In the genomic region with DNA sequence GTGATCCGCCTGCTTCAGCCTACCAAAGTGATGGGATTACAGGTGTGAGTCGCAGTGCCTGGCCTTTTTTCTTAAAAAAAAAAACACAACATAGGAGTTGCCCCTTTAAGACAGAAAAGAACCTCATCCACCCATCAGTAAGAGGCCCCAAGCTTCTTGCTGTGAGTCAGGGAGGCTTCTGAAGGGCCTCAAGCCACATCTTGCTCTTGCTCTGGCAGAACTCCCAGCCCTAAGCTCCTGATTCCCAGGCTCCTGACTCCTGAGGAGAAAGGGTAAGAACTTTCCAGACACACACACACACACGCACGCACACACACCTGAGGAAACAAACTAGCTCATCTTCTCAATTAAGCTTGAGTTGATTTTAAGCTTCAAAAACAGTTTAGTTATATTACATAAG, we compare ENCODE assay signal across 15 cellular contexts. TPM values are rescaled to one million over a fixed set of nuclear protein-coding genes. Genes with fewer than 3 reads are reported as not detected.
A peak's percentile ranks its signal among the peaks of the same experiment; 100 is the strongest.
DNase-seq lines count a peak whose midpoint lies in the region; TF ChIP-seq lines count a peak whose summit lies in the region.
"Had no signal": no experiment of that assay in that cellular context is flagged by ENCODE, and none has a peak within 500 bp of the region (broad histone marks: within the 10 kb centered on the region; RNA-seq: fewer than 3 reads in every experiment).

No MANE protein-coding gene starts in this region.

- no peak overlapping the region for H3K4me2 ChIP-seq in Karpas-422 (ENCODE audit: low read depth, low read length, poor library complexity, severe bottlenecking)

- no peaks in the 10 kb centered on the region for H3K9me3 ChIP-seq in Karpas-422 (ENCODE audit: low read length)

- H3K36me3 Mint-ChIP-seq in nephron progenitor cell (ENCODE audit: low read depth): no peaks in the 10 kb centered on the region

- H3K4me1 ChIP-seq in Karpas-422 (ENCODE audit: low read length): peaks cover 18% of the 10 kb centered on the region

- H4K20me1 ChIP-seq in Karpas-422 (ENCODE audit: insufficient read depth, low read depth, low read length): no peaks in the 10 kb centered on the region

- H3K27ac ChIP-seq in Karpas-422 (ENCODE audit: low read length) (no peak overlapping the region), epithelial cell of prostate (peak overlapping the region; percentile 26)
- H3K27ac ChIP-seq: cardiac muscle cell had no signal

- peaks cover 59% of the 10 kb centered on the region for H3K4me1 Mint-ChIP-seq in nephron progenitor cell

- peak overlapping the region; percentile 64 for H3K27ac Mint-ChIP-seq in nephron progenitor cell

- H3K36me3 ChIP-seq in Karpas-422 (ENCODE audit: insufficient read depth, low read length): 0 out of 2 replicates have a peak, but pooled peaks cover 7% of the 10 kb centered on the region
- H3K36me3 ChIP-seq: cardiac muscle cell had no signal

- no peaks in the 10 kb centered on the region for H3K27me3 ChIP-seq in Karpas-422 (ENCODE audit: low read length)
- H3K27me3 ChIP-seq: cardiac muscle cell had no signal

- H3K79me2 ChIP-seq in Karpas-422 (ENCODE audit: low read length): peaks cover 68% of the 10 kb centered on the region

- no peaks in the 10 kb centered on the region for H3K9me3 Mint-ChIP-seq in nephron progenitor cell

- no peak overlapping the region for H2AFZ ChIP-seq in Karpas-422 (ENCODE audit: low read length)

- DNase-seq in AG10803 (ENCODE audit: low read depth): peak; percentile 90
- DNase-seq in Karpas-422: peak; percentile 42
- DNase-seq in epithelial cell of prostate (ENCODE audit: low read depth, low spot score): peak; percentile 73
- DNase-seq in nephron progenitor cell: no peak
- DNase-seq in NCI-H82 (lab: John Stamatoyannopoulos, UW): no peak
- DNase-seq in NCI-H82 treated with DMSO at 0.1 percent for 48 hours (lab: John Stamatoyannopoulos, UW; ENCODE audit: unreplicated experiment): no peak
- DNase-seq in hippocampal formation (lab: John Stamatoyannopoulos, UW): no peak
- DNase-seq in SHP77 treated with DMSO at 0.1 percent for 48 hours (lab: John Stamatoyannopoulos, UW): no peak
- DNase-seq: activated CD8-positive, alpha-beta memory T cell treated with anti-CD3 and anti-CD28 coated beads, Interleukin-2, amount 50 U/mL, for 4 hours; head of caudate nucleus; NCI-H1694; stimulated activated CD8-positive, alpha-beta memory T cell treated with anti-CD3 and anti-CD28 coated beads, Interleukin-4, amount 100 ng/mL, for 48 hours; T-helper 9 cell had no signal

- no peak overlapping the region for H3K4me3 Mint-ChIP-seq in nephron progenitor cell

- no peak overlapping the region for H3K4me3 ChIP-seq in AG10803 (ENCODE audit: low read length)
- H3K4me3 ChIP-seq in Karpas-422 (ENCODE audit: low read length): no peak overlapping the region
- H3K4me3 ChIP-seq: cardiac muscle cell, skin epidermis had no signal

- no peaks in the 10 kb centered on the region for H3K27me3 Mint-ChIP-seq in nephron progenitor cell (ENCODE audit: low read depth, poor library complexity)

- no peaks in the 10 kb centered on the region for H3K9me2 ChIP-seq in Karpas-422 (replicated peaks; ENCODE audit: insufficient read depth, low read length)

- TF ChIP-seq CTCF in AG10803 (conservative IDR thresholded peaks at IDR 0.05; ENCODE audit: low read length): no peak
- TF ChIP-seq CTCF in nephron progenitor cell (IDR thresholded peaks at IDR 0.05): no peak

- H3K9ac ChIP-seq in Karpas-422 (ENCODE audit: low read length): no peak overlapping the region

RNA-seq across cellular contexts. Expression of gene ETFB, which starts 6.9 kb away (rescaled TPM):
- total RNA-seq in Karpas-422 (2014; rRNA removed; shearing (Covaris generic); ENCODE audit: low replicate concordance): 112 and 231 TPM in 2 replicates

RNA-seq across cellular contexts. Expression of gene CLDND2, which starts 9.5 kb away (rescaled TPM):
- 2.3 TPM in 1 of 2 replicates, not detected in the other for total RNA-seq in Karpas-422 (2014; rRNA removed; shearing (Covaris generic); ENCODE audit: low replicate concordance)

RNA-seq across cellular contexts. Expression of gene NKG7, which starts 13.2 kb away (rescaled TPM):
- not detected in 2 replicates for total RNA-seq in Karpas-422 (2014; rRNA removed; shearing (Covaris generic); ENCODE audit: low replicate concordance)
- total RNA-seq: cardiac muscle cell had no signal

RNA-seq across cellular contexts. Expression of gene VSIG10L, which starts 17.4 kb away (rescaled TPM):
- total RNA-seq in Karpas-422 (2014; rRNA removed; shearing (Covaris generic); ENCODE audit: low replicate concordance): 5.7 and 6.6 TPM in 2 replicates

RNA-seq across cellular contexts. Expression of gene LIM2, which starts 28.5 kb away (rescaled TPM):
- total RNA-seq in Karpas-422 (2014; rRNA removed; shearing (Covaris generic); ENCODE audit: low replicate concordance): not detected in 2 replicates
- total RNA-seq: cardiac muscle cell had no signal

Comparison
In these comparisons a context has a peak if more than half of its experiments do, and no peak if none do; other contexts are left out.
1. DNase-seq: peak in AG10803 (single experiment), Karpas-422 (single experiment) and epithelial cell of prostate (single experiment); none in nephron progenitor cell (single experiment), NCI-H82 (single experiment), NCI-H82 treated with DMSO at 0.1 percent for 48 hours (single experiment), hippocampal formation (0 of 2) and SHP77 treated with DMSO at 0.1 percent for 48 hours (single experiment).